Comparison of ENCODE assay signal across 1 cellular context in the genomic region with DNA sequence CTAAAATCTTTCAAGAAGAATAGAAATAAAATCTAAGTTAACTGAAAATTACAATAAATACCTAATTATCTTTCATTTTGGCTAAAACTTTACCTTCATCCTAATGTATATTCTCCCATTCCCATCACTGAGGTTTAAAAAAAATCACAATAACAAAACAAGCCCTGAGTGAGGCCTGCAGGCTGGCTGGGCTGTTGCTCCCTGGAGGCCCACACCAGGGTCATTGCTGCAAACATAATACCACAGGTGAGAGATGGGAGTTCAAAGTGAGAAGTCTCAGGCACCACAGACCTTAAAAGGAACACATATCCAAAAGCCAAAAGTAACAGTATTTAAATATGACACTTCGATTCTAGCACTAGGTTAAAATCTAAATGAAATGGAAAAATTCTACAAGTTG.
TF ChIP-seq lines count a peak whose summit lies in the region.

No MANE protein-coding gene starts in this region.

TF ChIP-seq in HEK293T, 16 proteins besides CTCF, POLR2A, EP300 and RAD21 (continued from another document):
- TF ChIP-seq, protein P1, sequence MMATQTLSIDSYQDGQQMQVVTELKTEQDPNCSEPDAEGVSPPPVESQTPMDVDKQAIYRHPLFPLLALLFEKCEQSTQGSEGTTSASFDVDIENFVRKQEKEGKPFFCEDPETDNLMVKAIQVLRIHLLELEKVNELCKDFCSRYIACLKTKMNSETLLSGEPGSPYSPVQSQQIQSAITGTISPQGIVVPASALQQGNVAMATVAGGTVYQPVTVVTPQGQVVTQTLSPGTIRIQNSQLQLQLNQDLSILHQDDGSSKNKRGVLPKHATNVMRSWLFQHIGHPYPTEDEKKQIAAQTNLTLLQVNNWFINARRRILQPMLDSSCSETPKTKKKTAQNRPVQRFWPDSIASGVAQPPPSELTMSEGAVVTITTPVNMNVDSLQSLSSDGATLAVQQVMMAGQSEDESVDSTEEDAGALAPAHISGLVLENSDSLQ (IDR thresholded peaks at IDR 0.05) = no peak
- TF ChIP-seq FOXM1 (IDR thresholded peaks at IDR 0.05; ENCODE audit: borderline replicate concordance) = no peak
